Comparison of ENCODE assay signal across 8 cellular contexts in genomic region chr17:79082311-79083190, GRCh38. TPM values are rescaled to one million over a fixed set of nuclear protein-coding genes. Genes with fewer than 3 reads are reported as not detected.
DNase-seq lines count a peak whose midpoint lies in the region; ATAC-seq and TF ChIP-seq lines count a peak whose summit lies in the region.

No MANE protein-coding gene starts in this region.

- intact Hi-C loops in breast epithelium (cut with DNase I; ENCODE audit: low total_unique reads) (no loop called here), stomach (cut with DNase I; ENCODE audit: low total_unique reads) (no loop called here)

- TF ChIP-seq POLR2A in breast epithelium (IDR thresholded peaks at IDR 0.05) (no peak), stomach (IDR thresholded peaks at IDR 0.05) (no peak)

- no peaks in the 10 kb centered on the region for H3K36me3 ChIP-seq in breast epithelium
- H3K36me3 ChIP-seq in stomach, result peaks cover 71 to 99% (median 97%) of the 10 kb centered on the region in 4 donors

- peak in 2 of 3 donors; percentile 46 to 68 for TF ChIP-seq CTCF in breast epithelium (IDR thresholded peaks at IDR 0.05)
- peak in 5 of 7 experiments; percentile 55 to 80 (median 67) for TF ChIP-seq CTCF in stomach (IDR thresholded peaks at IDR 0.05)

- no peaks in the 10 kb centered on the region for H3K4me1 ChIP-seq in breast epithelium
- H3K4me1 ChIP-seq in stomach, result no peaks in the 10 kb centered on the region

- H3K27me3 ChIP-seq in breast epithelium (no peaks in the 10 kb centered on the region), stomach (no peaks in the 10 kb centered on the region)

- H3K9me3 ChIP-seq in breast epithelium (no peaks in the 10 kb centered on the region), stomach (no peaks in the 10 kb centered on the region)

- DNase-seq in COLO668 (lab: John Stamatoyannopoulos, UW; ENCODE audit: unreplicated experiment) (peak; percentile 26), HuH-7 (ENCODE audit: low spot score) (peak; percentile 91), T-helper 9 cell (peak; percentile 50), breast epithelium (ENCODE audit: low spot score in 2 of 2) (no peak), left lobe of liver (ENCODE audit: low spot score) (no peak), stomach (peak; percentile 63), superior temporal gyrus (ENCODE audit: extremely low spot score) (no peak)

- H3K4me3 ChIP-seq in breast epithelium, result no peak overlapping the region
- no peak overlapping the region for H3K4me3 ChIP-seq in stomach

- H3K27ac ChIP-seq in breast epithelium, result no peak overlapping the region
- no peak overlapping the region for H3K27ac ChIP-seq in stomach

- peak; percentile 60 for ATAC-seq in left lobe of liver
- ATAC-seq in GM21390 (IDR thresholded peaks at IDR 0.05; ENCODE audit: unreplicated experiment), result no peak

- 68 to 80% (median 70%) methylated on average over 21 to 41 of the region's 41 CpGs for WGBS in stomach, 5 donors

- no peak for TF ChIP-seq EP300 in stomach (IDR thresholded peaks at IDR 0.05)

RNA-seq across cellular contexts. Expression of gene ENGASE, which starts 7.9 kb away (rescaled TPM):
- total RNA-seq in breast epithelium, result 10 to 100 TPM; 27.4 to 35.0 (median 31.5) TPM
- total RNA-seq in left lobe of liver, result 47.9 TPM
- 100 to 1,000 TPM in 1 of 5 donors, 10 to 100 TPM in 4; 33.8 to 505 (median 65.9) TPM for total RNA-seq in stomach
- 10 to 100 TPM in 2 of 3 donors, 1 to 10 TPM in 1; 6.6 to 23.8 (median 20.1) TPM for polyA plus RNA-seq in stomach

RNA-seq across cellular contexts. Expression of gene C1QTNF1, which starts 58.6 kb away (rescaled TPM):
- total RNA-seq in breast epithelium (100 to 1,000 TPM in 1 of 3 donors, 10 to 100 TPM in 2; 54.0 to 326 (median 61.9) TPM), left lobe of liver (15.5 TPM), stomach (10 to 100 TPM in 3 of 5 donors, 1 to 10 TPM in 2; 6.4 to 20.3 (median 10.1) TPM)
- 10 to 100 TPM in 2 of 3 donors, 1 to 10 TPM in 1; 2.9 to 18.2 (median 15.3) TPM for polyA plus RNA-seq in stomach

Comparison
In these comparisons a context has a peak if more than half of its experiments do, and no peak if none do; other contexts are left out.
1. DNase-seq: peak in COLO668 (single experiment), HuH-7 (single experiment), T-helper 9 cell (single experiment) and stomach (single experiment); none in breast epithelium (0 of 2), left lobe of liver (single experiment) and superior temporal gyrus (single experiment).